Comparison of ENCODE assay signal across 2 cellular contexts in the genomic region with DNA sequence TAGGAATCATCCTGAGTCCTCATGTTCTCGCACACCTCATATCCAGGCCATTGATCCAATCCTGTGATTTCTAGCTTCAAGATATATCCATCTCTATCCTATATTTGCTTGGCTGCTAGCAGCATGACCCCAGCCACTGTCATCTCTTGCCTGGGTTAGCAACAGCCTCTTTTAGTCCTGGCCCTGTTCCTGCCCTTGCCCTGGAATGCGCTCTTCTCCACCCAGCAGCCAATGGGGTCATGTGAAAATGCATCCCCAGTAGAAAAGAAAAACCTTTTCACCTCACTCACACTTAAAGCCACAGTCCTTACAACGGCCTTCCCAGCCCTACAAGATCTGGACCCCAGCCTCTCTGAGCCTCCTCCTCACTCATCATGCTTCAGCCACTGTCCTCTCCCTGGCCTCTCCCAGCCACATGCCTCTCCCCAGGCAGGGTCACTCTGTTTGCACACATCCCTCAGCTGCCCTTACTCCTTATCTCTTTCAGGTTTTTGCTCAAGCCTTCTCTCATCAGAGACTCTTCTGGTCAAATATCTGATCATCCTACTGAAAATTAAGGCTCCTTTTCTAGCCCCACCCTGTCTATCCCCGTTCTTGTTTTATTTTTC.
TF ChIP-seq lines count a peak whose summit lies in the region.

No MANE protein-coding gene starts in this region.

TF ChIP-seq in GM23338, 12 proteins besides CTCF, POLR2A, EP300 and RAD21:
- TF ChIP-seq ZNF114 (CRISPR knock-in tag; IDR thresholded peaks at IDR 0.05): no peak
- no peak for TF ChIP-seq NANOG (IDR thresholded peaks at IDR 0.05; ENCODE audit: borderline replicate concordance)
- no peak for TF ChIP-seq EZH2 (IDR thresholded peaks at IDR 0.05; ENCODE audit: low read depth, unreplicated experiment)
- no peak for TF ChIP-seq REST (IDR thresholded peaks at IDR 0.05; ENCODE audit: unreplicated experiment)

TF ChIP-seq in H1, 55 proteins besides CTCF, POLR2A, EP300 and RAD21:
- TF ChIP-seq POU5F1 (IDR thresholded peaks at IDR 0.05; ENCODE audit: low read depth, low read length) (no peak), TEAD4 (IDR thresholded peaks at IDR 0.05; ENCODE audit: low read depth, low read length) (0 out of 2 replicates have a peak, but pooled peaks have one; percentile 29)
TF ChIP-seq in H1: peak in this region for 1.
